In the genomic region with DNA sequence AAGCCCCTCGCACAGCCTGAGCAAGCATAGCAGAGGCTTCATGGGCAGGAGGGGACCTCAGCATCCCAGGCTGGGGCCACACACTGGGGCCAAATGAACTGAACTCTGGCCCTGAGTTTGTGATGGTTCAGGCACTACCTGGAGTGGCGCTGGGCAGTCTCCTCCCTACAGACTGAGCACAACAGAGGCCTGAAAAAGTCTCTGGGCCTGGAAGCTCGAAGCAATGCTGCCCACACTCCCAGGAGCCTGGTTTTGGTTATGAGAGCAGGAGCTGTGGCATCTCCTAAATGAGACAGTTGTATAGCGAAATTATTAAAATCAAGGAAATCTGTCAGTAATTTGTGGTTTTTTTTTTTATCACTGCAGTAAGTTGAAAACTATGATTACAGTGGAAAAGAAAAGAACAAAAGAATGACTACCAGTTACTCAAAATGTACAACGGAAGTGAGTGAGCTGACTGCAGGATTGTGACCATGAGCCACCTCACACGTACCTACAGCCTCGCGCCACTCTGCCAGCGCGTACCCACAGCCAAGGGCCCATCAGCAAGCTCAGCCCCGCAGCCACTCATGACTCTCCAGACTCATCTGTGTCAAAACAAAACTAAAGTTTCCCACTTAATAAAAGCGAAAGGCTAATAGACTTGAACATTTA, we compare ENCODE assay signal across 20 cellular contexts.
DNase-seq lines count a peak whose midpoint lies in the region; ATAC-seq, FAIRE-seq and TF ChIP-seq lines count a peak whose summit lies in the region.
"Had no signal": no experiment of that assay in that cellular context is flagged by ENCODE, and none has a peak within 500 bp of the region (broad histone marks: within the 10 kb centered on the region; RNA-seq: fewer than 3 reads in every experiment).

No MANE protein-coding gene starts in this region.

- H3K79me2 ChIP-seq in HepG2 (ENCODE audit: insufficient read depth, low read length): no peaks in the 10 kb centered on the region
- H3K79me2 ChIP-seq: parathyroid adenoma had no signal

- H3K4me1 ChIP-seq in HepG2 (ENCODE audit: insufficient read depth, low read length): no peaks in the 10 kb centered on the region
- no peaks in the 10 kb centered on the region for H3K4me1 ChIP-seq in right lobe of liver
- H3K4me1 ChIP-seq: parathyroid adenoma had no signal

- H3K9me3 ChIP-seq in HepG2 (ENCODE audit: low read length) (no peaks in the 10 kb centered on the region), right lobe of liver (no peaks in the 10 kb centered on the region)
- H3K9me3 ChIP-seq: esophagus squamous epithelium had no signal

- H3K4me2 ChIP-seq in HepG2 (ENCODE audit: low read depth, low read length): no peak overlapping the region

- TF ChIP-seq POLR2A in HepG2 (IDR thresholded peaks at IDR 0.05; ENCODE audit: insufficient read depth in 1 of 2, low read depth in 2 of 2, low read length in 2 of 2): no peak
- TF ChIP-seq POLR2A in right lobe of liver (IDR thresholded peaks at IDR 0.05): no peak

- H4K20me1 ChIP-seq in HepG2 (ENCODE audit: insufficient read depth, low read length): no peaks in the 10 kb centered on the region

- no peaks in the 10 kb centered on the region for H3K4me1 Mint-ChIP-seq in activated T-cell treated with anti-CD3 and anti-CD28 coated beads, Interleukin-2, amount 50 U/mL, for 72 hours (ENCODE audit: low read depth)
- H3K4me1 Mint-ChIP-seq in stimulated activated memory B cell treated with anti-CD40 and anti-IgM and Interleukin-4, amounts not matched to agents 10 μg/mL and 1 μg/mL and 100 μg/mL, for 72 hours: peaks cover 10% of the 10 kb centered on the region

- CTCF ChIA-PET in HepG2 (lab: Yijun Ruan, JAX; ENCODE audit: low intra/inter-chr PET ratio, low total read pairs): no interaction called here

- intact Hi-C loops in HepG2 (cut with micrococcal nuclease; ENCODE audit: unreplicated experiment) (no loop called here), right lobe of liver (cut with DNase I) (no loop called here)

- no peaks in the 10 kb centered on the region for H3K27me3 ChIP-seq in HepG2 (ENCODE audit: control insufficient read depth in 1 of 2, insufficient read depth in 2 of 2, low read length in 2 of 2)
- no peaks in the 10 kb centered on the region for H3K27me3 ChIP-seq in right lobe of liver
- H3K27me3 ChIP-seq: esophagus squamous epithelium had no signal

- ATAC-seq in HepG2 (peak; percentile 36; the same call in 2 of the 3 replicates), right lobe of liver (no peak), HG02885 (IDR thresholded peaks at IDR 0.05; ENCODE audit: poor library complexity, unreplicated experiment) (peak; percentile 50)
- ATAC-seq in activated T-cell treated with anti-CD3 and anti-CD28 coated beads, Interleukin-2, amount 50 U/mL, for 72 hours (replicated peaks in 1 of 2): peak; percentile 67 to 99
- peak; percentile 82 for ATAC-seq in stimulated activated memory B cell treated with anti-CD40 and anti-IgM and Interleukin-4, amounts not matched to agents 10 μg/mL and 1 μg/mL and 100 μg/mL, for 72 hours
- ATAC-seq: left cardiac atrium had no signal

- H3K4me3 ChIP-seq in HepG2 (replicated peaks in 1 of 3; ENCODE audit: insufficient read depth in 1 of 3, low read depth in 2 of 3, low read length in 3 of 3) (no peak overlapping the region), right lobe of liver (no peak overlapping the region)
- H3K4me3 ChIP-seq: coronary artery, esophagus squamous epithelium, SK-N-MC had no signal

- peak overlapping the region in 1 of 2 donors; percentile 31 for H3K4me3 Mint-ChIP-seq in activated T-cell treated with anti-CD3 and anti-CD28 coated beads, Interleukin-2, amount 50 U/mL, for 72 hours
- H3K4me3 Mint-ChIP-seq in stimulated activated memory B cell treated with anti-CD40 and anti-IgM and Interleukin-4, amounts not matched to agents 10 μg/mL and 1 μg/mL and 100 μg/mL, for 72 hours: no peak overlapping the region
- H3K4me3 Mint-ChIP-seq: B cell had no signal

- H3K9ac ChIP-seq in HepG2 (ENCODE audit: insufficient read depth, low read depth, low read length): no peak overlapping the region
- H3K9ac ChIP-seq: parathyroid adenoma had no signal

- TF ChIP-seq RAD21 in HepG2 (CRISPR knock-in tag; IDR thresholded peaks at IDR 0.05): no peak

- TF ChIP-seq EP300 in HepG2 (IDR thresholded peaks at IDR 0.05; ENCODE audit: low read depth in 2 of 2, low read length in 2 of 2) (no peak), HepG2 (CRISPR knock-in tag; IDR thresholded peaks at IDR 0.05; ENCODE audit: borderline replicate concordance) (no peak)

- no peak for FAIRE-seq in HepG2 (lab: Jason Lieb, UNC)
- FAIRE-seq: astrocyte, small intestine had no signal

- BruUV-seq in HepG2 (replicated peaks; lab: Mats Ljungman, UMichigan): no TSS peak

- no peak for DNase-seq in HepG2 (ENCODE audit: low spot score)
- no peak for DNase-seq in right lobe of liver
- peak; percentile 9 to 45 for DNase-seq in activated T-cell treated with anti-CD3 and anti-CD28 coated beads, Interleukin-2, amount 50 U/mL, for 72 hours
- no peak for DNase-seq in RPMI8226
- DNase-seq in cerebellum (ENCODE audit: low spot score): no peak
- no peak for DNase-seq in GM10266 (ENCODE audit: extremely low spot score)
- DNase-seq: esophagus squamous epithelium, hypothalamus, left cardiac atrium, NCI-H1105, NCI-H226, small intestine had no signal

- in situ Hi-C loops in HepG2 (cut with HindIII; ENCODE audit: extremely low pct_ligation_motif_present, low pct_unique_long_range_greater_than_20kb): no loop called here

- H3K36me3 ChIP-seq in HepG2 (replicated peaks in 1 of 2; ENCODE audit: control insufficient read depth in 1 of 2, insufficient read depth in 2 of 2, low read length in 2 of 2) (peaks cover 2 to 22% of the 10 kb centered on the region in 2 experiments; a peak in 4 of 5 replicates), right lobe of liver (no peaks in the 10 kb centered on the region)
- H3K36me3 ChIP-seq: esophagus squamous epithelium had no signal

- TF ChIP-seq CTCF in HepG2 (CRISPR knock-in tag; IDR thresholded peaks at IDR 0.05) (no peak), right lobe of liver (IDR thresholded peaks at IDR 0.05) (no peak), GM10266 (IDR thresholded peaks at IDR 0.05; ENCODE audit: control insufficient read depth, insufficient read depth, low read depth, missing control alignments) (no peak)

- no peaks in the 10 kb centered on the region for H3K27me3 Mint-ChIP-seq in activated T-cell treated with anti-CD3 and anti-CD28 coated beads, Interleukin-2, amount 50 U/mL, for 72 hours (ENCODE audit: low read depth)
- H3K27me3 Mint-ChIP-seq in stimulated activated memory B cell treated with anti-CD40 and anti-IgM and Interleukin-4, amounts not matched to agents 10 μg/mL and 1 μg/mL and 100 μg/mL, for 72 hours: no peaks in the 10 kb centered on the region
- H3K27me3 Mint-ChIP-seq: B cell, IgD-negative memory B cell had no signal

- 96% methylated on average over 11 of the region's 12 CpGs for WGBS in HepG2 (ENCODE audit: low lambda C conversion rate)
- 93% methylated on average over 11 of the region's 12 CpGs for WGBS in right lobe of liver (ENCODE audit: insufficient coverage, low coverage, low lambda C conversion rate, missing lambda C conversion rate)

- POLR2A ChIA-PET in HepG2 (lab: Yijun Ruan, JAX): no interaction called here

- no peak overlapping the region for H3K27ac Mint-ChIP-seq in activated T-cell treated with anti-CD3 and anti-CD28 coated beads, Interleukin-2, amount 50 U/mL, for 72 hours
- H3K27ac Mint-ChIP-seq in stimulated activated memory B cell treated with anti-CD40 and anti-IgM and Interleukin-4, amounts not matched to agents 10 μg/mL and 1 μg/mL and 100 μg/mL, for 72 hours: peak overlapping the region; percentile 23
- H3K27ac Mint-ChIP-seq: B cell, IgD-negative memory B cell had no signal

- H3K36me3 Mint-ChIP-seq in activated T-cell treated with anti-CD3 and anti-CD28 coated beads, Interleukin-2, amount 50 U/mL, for 72 hours (ENCODE audit: insufficient read depth in 2 of 2): no peaks in the 10 kb centered on the region
- H3K36me3 Mint-ChIP-seq in stimulated activated memory B cell treated with anti-CD40 and anti-IgM and Interleukin-4, amounts not matched to agents 10 μg/mL and 1 μg/mL and 100 μg/mL, for 72 hours: peaks cover 8% of the 10 kb centered on the region

- no peak overlapping the region for H3K27ac ChIP-seq in HepG2 (ENCODE audit: extremely low read length, insufficient read depth, low read length)
- no peak overlapping the region for H3K27ac ChIP-seq in right lobe of liver
- H3K27ac ChIP-seq: coronary artery, esophagus squamous epithelium, parathyroid adenoma, SK-N-MC had no signal

- no peaks in the 10 kb centered on the region for H3K9me3 Mint-ChIP-seq in activated T-cell treated with anti-CD3 and anti-CD28 coated beads, Interleukin-2, amount 50 U/mL, for 72 hours
- no peaks in the 10 kb centered on the region for H3K9me3 Mint-ChIP-seq in stimulated activated memory B cell treated with anti-CD40 and anti-IgM and Interleukin-4, amounts not matched to agents 10 μg/mL and 1 μg/mL and 100 μg/mL, for 72 hours
- H3K9me3 Mint-ChIP-seq: IgD-negative memory B cell had no signal

- no peak overlapping the region for H2AFZ ChIP-seq in HepG2 (ENCODE audit: low read length)
- H2AFZ ChIP-seq: parathyroid adenoma had no signal

TF ChIP-seq in HepG2, 621 proteins besides CTCF, POLR2A, EP300 and RAD21 (continues in another document):
- TF ChIP-seq, protein P1, sequence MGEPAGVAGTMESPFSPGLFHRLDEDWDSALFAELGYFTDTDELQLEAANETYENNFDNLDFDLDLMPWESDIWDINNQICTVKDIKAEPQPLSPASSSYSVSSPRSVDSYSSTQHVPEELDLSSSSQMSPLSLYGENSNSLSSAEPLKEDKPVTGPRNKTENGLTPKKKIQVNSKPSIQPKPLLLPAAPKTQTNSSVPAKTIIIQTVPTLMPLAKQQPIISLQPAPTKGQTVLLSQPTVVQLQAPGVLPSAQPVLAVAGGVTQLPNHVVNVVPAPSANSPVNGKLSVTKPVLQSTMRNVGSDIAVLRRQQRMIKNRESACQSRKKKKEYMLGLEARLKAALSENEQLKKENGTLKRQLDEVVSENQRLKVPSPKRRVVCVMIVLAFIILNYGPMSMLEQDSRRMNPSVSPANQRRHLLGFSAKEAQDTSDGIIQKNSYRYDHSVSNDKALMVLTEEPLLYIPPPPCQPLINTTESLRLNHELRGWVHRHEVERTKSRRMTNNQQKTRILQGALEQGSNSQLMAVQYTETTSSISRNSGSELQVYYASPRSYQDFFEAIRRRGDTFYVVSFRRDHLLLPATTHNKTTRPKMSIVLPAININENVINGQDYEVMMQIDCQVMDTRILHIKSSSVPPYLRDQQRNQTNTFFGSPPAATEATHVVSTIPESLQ (CRISPR knock-in tag; conservative IDR thresholded peaks at IDR 0.05): no peak
- TF ChIP-seq, protein P2, sequence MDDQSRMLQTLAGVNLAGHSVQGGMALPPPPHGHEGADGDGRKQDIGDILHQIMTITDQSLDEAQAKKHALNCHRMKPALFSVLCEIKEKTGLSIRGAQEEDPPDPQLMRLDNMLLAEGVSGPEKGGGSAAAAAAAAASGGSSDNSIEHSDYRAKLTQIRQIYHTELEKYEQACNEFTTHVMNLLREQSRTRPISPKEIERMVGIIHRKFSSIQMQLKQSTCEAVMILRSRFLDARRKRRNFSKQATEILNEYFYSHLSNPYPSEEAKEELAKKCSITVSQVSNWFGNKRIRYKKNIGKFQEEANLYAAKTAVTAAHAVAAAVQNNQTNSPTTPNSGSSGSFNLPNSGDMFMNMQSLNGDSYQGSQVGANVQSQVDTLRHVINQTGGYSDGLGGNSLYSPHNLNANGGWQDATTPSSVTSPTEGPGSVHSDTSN (CRISPR knock-in tag; IDR thresholded peaks at IDR 0.05; ENCODE audit: borderline replicate concordance): no peak

Comparison
In these comparisons a context has a peak if more than half of its experiments do, and no peak if none do; other contexts are left out.
1. ATAC-seq: peak in HepG2 (single experiment), HG02885 (single experiment), activated T-cell treated with anti-CD3 and anti-CD28 coated beads, Interleukin-2, amount 50 U/mL, for 72 hours (2 of 2) and stimulated activated memory B cell treated with anti-CD40 and anti-IgM and Interleukin-4, amounts not matched to agents 10 μg/mL and 1 μg/mL and 100 μg/mL, for 72 hours (single experiment); none in right lobe of liver (0 of 4).
2. DNase-seq: peak in activated T-cell treated with anti-CD3 and anti-CD28 coated beads, Interleukin-2, amount 50 U/mL, for 72 hours (2 of 2); none in HepG2 (single experiment), right lobe of liver (0 of 3), RPMI8226 (single experiment), cerebellum (single experiment) and GM10266 (single experiment).